ENCODE assay signal across 1 cellular context in the genomic region with DNA sequence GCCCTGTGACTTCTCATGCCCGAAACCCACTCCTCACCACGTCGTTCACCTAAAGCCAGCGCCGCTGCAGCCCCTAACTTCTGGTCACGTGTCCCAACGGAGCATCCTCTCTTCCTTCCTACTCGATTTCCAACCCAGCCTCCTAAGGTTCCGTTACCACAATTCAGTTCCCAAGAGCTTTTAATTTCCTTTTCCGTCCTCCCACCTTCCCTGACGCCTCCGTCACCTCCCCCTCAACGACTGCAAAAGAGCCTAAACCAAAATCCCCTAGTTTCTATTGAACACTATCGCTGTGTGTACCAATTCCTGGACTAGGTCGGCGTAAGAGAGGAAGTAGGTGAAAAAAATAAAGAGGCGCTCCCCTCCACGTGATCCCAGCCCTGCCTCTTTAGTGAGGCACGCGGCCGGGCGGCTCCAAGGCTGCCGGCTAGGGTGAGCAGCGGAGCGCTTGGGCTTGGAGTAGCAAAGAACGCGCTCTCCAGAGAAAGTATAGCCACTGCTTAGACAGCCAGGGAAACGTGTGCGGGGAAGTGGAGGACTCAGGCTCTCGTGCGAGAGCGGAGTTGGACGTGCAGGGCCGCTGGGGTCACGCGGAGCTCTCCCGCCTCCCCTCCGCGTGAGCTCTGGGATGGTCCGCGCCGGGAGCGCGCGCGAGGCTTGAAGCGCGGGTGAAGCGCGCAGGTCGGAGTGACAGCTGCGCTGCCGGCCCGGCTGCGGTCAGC.
TF ChIP-seq lines count a peak whose summit lies in the region.

A gene (plus strand): TSS at position 685 of the 722 bp plus-strand sequence.
A gene (minus strand): TSS at position 82 of the 722 bp plus-strand sequence. CDS start 1,189 bp downstream, outside the sequence.

TF ChIP-seq in K562, 482 proteins besides CTCF, POLR2A, EP300 and RAD21 (continued from another document and continues in another):
- TF ChIP-seq, protein P1, sequence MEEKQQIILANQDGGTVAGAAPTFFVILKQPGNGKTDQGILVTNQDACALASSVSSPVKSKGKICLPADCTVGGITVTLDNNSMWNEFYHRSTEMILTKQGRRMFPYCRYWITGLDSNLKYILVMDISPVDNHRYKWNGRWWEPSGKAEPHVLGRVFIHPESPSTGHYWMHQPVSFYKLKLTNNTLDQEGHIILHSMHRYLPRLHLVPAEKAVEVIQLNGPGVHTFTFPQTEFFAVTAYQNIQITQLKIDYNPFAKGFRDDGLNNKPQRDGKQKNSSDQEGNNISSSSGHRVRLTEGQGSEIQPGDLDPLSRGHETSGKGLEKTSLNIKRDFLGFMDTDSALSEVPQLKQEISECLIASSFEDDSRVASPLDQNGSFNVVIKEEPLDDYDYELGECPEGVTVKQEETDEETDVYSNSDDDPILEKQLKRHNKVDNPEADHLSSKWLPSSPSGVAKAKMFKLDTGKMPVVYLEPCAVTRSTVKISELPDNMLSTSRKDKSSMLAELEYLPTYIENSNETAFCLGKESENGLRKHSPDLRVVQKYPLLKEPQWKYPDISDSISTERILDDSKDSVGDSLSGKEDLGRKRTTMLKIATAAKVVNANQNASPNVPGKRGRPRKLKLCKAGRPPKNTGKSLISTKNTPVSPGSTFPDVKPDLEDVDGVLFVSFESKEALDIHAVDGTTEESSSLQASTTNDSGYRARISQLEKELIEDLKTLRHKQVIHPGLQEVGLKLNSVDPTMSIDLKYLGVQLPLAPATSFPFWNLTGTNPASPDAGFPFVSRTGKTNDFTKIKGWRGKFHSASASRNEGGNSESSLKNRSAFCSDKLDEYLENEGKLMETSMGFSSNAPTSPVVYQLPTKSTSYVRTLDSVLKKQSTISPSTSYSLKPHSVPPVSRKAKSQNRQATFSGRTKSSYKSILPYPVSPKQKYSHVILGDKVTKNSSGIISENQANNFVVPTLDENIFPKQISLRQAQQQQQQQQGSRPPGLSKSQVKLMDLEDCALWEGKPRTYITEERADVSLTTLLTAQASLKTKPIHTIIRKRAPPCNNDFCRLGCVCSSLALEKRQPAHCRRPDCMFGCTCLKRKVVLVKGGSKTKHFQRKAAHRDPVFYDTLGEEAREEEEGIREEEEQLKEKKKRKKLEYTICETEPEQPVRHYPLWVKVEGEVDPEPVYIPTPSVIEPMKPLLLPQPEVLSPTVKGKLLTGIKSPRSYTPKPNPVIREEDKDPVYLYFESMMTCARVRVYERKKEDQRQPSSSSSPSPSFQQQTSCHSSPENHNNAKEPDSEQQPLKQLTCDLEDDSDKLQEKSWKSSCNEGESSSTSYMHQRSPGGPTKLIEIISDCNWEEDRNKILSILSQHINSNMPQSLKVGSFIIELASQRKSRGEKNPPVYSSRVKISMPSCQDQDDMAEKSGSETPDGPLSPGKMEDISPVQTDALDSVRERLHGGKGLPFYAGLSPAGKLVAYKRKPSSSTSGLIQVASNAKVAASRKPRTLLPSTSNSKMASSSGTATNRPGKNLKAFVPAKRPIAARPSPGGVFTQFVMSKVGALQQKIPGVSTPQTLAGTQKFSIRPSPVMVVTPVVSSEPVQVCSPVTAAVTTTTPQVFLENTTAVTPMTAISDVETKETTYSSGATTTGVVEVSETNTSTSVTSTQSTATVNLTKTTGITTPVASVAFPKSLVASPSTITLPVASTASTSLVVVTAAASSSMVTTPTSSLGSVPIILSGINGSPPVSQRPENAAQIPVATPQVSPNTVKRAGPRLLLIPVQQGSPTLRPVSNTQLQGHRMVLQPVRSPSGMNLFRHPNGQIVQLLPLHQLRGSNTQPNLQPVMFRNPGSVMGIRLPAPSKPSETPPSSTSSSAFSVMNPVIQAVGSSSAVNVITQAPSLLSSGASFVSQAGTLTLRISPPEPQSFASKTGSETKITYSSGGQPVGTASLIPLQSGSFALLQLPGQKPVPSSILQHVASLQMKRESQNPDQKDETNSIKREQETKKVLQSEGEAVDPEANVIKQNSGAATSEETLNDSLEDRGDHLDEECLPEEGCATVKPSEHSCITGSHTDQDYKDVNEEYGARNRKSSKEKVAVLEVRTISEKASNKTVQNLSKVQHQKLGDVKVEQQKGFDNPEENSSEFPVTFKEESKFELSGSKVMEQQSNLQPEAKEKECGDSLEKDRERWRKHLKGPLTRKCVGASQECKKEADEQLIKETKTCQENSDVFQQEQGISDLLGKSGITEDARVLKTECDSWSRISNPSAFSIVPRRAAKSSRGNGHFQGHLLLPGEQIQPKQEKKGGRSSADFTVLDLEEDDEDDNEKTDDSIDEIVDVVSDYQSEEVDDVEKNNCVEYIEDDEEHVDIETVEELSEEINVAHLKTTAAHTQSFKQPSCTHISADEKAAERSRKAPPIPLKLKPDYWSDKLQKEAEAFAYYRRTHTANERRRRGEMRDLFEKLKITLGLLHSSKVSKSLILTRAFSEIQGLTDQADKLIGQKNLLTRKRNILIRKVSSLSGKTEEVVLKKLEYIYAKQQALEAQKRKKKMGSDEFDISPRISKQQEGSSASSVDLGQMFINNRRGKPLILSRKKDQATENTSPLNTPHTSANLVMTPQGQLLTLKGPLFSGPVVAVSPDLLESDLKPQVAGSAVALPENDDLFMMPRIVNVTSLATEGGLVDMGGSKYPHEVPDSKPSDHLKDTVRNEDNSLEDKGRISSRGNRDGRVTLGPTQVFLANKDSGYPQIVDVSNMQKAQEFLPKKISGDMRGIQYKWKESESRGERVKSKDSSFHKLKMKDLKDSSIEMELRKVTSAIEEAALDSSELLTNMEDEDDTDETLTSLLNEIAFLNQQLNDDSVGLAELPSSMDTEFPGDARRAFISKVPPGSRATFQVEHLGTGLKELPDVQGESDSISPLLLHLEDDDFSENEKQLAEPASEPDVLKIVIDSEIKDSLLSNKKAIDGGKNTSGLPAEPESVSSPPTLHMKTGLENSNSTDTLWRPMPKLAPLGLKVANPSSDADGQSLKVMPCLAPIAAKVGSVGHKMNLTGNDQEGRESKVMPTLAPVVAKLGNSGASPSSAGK (IDR thresholded peaks at IDR 0.05), result peak; percentile 90
- TF ChIP-seq ZNF23 (CRISPR knock-in tag; IDR thresholded peaks at IDR 0.05), result no peak
- TF ChIP-seq, protein P2, sequence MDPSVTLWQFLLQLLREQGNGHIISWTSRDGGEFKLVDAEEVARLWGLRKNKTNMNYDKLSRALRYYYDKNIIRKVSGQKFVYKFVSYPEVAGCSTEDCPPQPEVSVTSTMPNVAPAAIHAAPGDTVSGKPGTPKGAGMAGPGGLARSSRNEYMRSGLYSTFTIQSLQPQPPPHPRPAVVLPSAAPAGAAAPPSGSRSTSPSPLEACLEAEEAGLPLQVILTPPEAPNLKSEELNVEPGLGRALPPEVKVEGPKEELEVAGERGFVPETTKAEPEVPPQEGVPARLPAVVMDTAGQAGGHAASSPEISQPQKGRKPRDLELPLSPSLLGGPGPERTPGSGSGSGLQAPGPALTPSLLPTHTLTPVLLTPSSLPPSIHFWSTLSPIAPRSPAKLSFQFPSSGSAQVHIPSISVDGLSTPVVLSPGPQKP (CRISPR knock-in tag; IDR thresholded peaks at IDR 0.05), result no peak
- TF ChIP-seq GABPB1 (CRISPR knock-in tag; IDR thresholded peaks at IDR 0.05), result peak; percentile 97
- peak; percentile 30 to 100; a peak in 2 of 4 replicates for TF ChIP-seq NONO (IDR thresholded peaks at IDR 0.05; ENCODE audit: low read depth in 2 of 2, low read length in 1 of 2)
- TF ChIP-seq, protein P3, sequence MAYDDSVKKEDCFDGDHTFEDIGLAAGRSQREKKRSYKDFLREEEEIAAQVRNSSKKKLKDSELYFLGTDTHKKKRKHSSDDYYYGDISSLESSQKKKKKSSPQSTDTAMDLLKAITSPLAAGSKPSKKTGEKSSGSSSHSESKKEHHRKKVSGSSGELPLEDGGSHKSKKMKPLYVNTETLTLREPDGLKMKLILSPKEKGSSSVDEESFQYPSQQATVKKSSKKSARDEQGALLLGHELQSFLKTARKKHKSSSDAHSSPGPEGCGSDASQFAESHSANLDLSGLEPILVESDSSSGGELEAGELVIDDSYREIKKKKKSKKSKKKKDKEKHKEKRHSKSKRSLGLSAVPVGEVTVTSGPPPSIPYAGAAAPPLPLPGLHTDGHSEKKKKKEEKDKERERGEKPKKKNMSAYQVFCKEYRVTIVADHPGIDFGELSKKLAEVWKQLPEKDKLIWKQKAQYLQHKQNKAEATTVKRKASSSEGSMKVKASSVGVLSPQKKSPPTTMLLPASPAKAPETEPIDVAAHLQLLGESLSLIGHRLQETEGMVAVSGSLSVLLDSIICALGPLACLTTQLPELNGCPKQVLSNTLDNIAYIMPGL (CRISPR knock-in tag; IDR thresholded peaks at IDR 0.05), result peak; percentile 71; the same call in 1 of the 2 replicates
- TF ChIP-seq ZNF121 (CRISPR knock-in tag; conservative IDR thresholded peaks at IDR 0.05), result no peak
- TF ChIP-seq, protein P4, sequence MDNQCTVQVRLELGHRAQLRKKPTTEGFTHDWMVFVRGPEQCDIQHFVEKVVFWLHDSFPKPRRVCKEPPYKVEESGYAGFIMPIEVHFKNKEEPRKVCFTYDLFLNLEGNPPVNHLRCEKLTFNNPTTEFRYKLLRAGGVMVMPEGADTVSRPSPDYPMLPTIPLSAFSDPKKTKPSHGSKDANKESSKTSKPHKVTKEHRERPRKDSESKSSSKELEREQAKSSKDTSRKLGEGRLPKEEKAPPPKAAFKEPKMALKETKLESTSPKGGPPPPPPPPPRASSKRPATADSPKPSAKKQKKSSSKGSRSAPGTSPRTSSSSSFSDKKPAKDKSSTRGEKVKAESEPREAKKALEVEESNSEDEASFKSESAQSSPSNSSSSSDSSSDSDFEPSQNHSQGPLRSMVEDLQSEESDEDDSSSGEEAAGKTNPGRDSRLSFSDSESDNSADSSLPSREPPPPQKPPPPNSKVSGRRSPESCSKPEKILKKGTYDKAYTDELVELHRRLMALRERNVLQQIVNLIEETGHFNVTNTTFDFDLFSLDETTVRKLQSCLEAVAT (IDR thresholded peaks at IDR 0.05), result peak; percentile 53 to 73; a peak in 3 of 4 replicates
- peak in 1 of 2 experiments; percentile 26; a peak in 1 of 4 replicates for TF ChIP-seq RCOR1 (IDR thresholded peaks at IDR 0.05; ENCODE audit: borderline replicate concordance in 1 of 2, low read depth in 2 of 2, low read length in 2 of 2)
- peak; percentile 89 to 91 for TF ChIP-seq NRF1 (conservative IDR thresholded peaks at IDR 0.05 in 1 of 2, IDR thresholded peaks at IDR 0.05 in 1 of 2)
- TF ChIP-seq NBN (IDR thresholded peaks at IDR 0.05; ENCODE audit: low read depth), result peak; percentile 98
- peak in 1 of 2 experiments; percentile 31; a peak in 2 of 4 replicates for TF ChIP-seq SRF (CRISPR knock-in tag; IDR thresholded peaks at IDR 0.05)
- TF ChIP-seq HLTF (IDR thresholded peaks at IDR 0.05), result peak; percentile 49; the same call in 1 of the 2 replicates
- peak; percentile 71 for TF ChIP-seq HNRNPLL (IDR thresholded peaks at IDR 0.05; ENCODE audit: low read depth, low read length, poor library complexity, severe bottlenecking)
- TF ChIP-seq, protein P5, sequence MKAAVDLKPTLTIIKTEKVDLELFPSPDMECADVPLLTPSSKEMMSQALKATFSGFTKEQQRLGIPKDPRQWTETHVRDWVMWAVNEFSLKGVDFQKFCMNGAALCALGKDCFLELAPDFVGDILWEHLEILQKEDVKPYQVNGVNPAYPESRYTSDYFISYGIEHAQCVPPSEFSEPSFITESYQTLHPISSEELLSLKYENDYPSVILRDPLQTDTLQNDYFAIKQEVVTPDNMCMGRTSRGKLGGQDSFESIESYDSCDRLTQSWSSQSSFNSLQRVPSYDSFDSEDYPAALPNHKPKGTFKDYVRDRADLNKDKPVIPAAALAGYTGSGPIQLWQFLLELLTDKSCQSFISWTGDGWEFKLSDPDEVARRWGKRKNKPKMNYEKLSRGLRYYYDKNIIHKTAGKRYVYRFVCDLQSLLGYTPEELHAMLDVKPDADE (conservative IDR thresholded peaks at IDR 0.05; ENCODE audit: control insufficient read depth, low read depth, low read length), result peak; percentile 75
- TF ChIP-seq SRSF1 (IDR thresholded peaks at IDR 0.05; ENCODE audit: low read depth, low read length), result no peak
- TF ChIP-seq, protein P6, sequence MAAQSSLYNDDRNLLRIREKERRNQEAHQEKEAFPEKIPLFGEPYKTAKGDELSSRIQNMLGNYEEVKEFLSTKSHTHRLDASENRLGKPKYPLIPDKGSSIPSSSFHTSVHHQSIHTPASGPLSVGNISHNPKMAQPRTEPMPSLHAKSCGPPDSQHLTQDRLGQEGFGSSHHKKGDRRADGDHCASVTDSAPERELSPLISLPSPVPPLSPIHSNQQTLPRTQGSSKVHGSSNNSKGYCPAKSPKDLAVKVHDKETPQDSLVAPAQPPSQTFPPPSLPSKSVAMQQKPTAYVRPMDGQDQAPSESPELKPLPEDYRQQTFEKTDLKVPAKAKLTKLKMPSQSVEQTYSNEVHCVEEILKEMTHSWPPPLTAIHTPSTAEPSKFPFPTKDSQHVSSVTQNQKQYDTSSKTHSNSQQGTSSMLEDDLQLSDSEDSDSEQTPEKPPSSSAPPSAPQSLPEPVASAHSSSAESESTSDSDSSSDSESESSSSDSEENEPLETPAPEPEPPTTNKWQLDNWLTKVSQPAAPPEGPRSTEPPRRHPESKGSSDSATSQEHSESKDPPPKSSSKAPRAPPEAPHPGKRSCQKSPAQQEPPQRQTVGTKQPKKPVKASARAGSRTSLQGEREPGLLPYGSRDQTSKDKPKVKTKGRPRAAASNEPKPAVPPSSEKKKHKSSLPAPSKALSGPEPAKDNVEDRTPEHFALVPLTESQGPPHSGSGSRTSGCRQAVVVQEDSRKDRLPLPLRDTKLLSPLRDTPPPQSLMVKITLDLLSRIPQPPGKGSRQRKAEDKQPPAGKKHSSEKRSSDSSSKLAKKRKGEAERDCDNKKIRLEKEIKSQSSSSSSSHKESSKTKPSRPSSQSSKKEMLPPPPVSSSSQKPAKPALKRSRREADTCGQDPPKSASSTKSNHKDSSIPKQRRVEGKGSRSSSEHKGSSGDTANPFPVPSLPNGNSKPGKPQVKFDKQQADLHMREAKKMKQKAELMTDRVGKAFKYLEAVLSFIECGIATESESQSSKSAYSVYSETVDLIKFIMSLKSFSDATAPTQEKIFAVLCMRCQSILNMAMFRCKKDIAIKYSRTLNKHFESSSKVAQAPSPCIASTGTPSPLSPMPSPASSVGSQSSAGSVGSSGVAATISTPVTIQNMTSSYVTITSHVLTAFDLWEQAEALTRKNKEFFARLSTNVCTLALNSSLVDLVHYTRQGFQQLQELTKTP (IDR thresholded peaks at IDR 0.05; ENCODE audit: low read depth in 1 of 2, partially characterized antibody in 2 of 2), result peak; percentile 45 to 94
- peak; percentile 81; the same call in 1 of the 2 replicates for TF ChIP-seq ZZZ3 (IDR thresholded peaks at IDR 0.05)
- TF ChIP-seq SP1 (CRISPR knock-in tag; IDR thresholded peaks at IDR 0.05), result peak; percentile 75
- TF ChIP-seq, protein P7, sequence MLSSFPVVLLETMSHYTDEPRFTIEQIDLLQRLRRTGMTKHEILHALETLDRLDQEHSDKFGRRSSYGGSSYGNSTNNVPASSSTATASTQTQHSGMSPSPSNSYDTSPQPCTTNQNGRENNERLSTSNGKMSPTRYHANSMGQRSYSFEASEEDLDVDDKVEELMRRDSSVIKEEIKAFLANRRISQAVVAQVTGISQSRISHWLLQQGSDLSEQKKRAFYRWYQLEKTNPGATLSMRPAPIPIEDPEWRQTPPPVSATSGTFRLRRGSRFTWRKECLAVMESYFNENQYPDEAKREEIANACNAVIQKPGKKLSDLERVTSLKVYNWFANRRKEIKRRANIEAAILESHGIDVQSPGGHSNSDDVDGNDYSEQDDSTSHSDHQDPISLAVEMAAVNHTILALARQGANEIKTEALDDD (IDR thresholded peaks at IDR 0.05), result no peak
- TF ChIP-seq, protein P8, sequence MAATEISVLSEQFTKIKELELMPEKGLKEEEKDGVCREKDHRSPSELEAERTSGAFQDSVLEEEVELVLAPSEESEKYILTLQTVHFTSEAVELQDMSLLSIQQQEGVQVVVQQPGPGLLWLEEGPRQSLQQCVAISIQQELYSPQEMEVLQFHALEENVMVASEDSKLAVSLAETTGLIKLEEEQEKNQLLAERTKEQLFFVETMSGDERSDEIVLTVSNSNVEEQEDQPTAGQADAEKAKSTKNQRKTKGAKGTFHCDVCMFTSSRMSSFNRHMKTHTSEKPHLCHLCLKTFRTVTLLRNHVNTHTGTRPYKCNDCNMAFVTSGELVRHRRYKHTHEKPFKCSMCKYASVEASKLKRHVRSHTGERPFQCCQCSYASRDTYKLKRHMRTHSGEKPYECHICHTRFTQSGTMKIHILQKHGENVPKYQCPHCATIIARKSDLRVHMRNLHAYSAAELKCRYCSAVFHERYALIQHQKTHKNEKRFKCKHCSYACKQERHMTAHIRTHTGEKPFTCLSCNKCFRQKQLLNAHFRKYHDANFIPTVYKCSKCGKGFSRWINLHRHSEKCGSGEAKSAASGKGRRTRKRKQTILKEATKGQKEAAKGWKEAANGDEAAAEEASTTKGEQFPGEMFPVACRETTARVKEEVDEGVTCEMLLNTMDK (IDR thresholded peaks at IDR 0.05; ENCODE audit: borderline replicate concordance, insufficient read depth, low read depth, low read length, poor library complexity, severe bottlenecking), result no peak
